ENCODE assay signal across 26 cellular contexts in genomic region chr10:125200396-125200795, GRCh38.
"Had no signal": no experiment of that assay in that cellular context is flagged by ENCODE, and none has a peak within 500 bp of the region (broad histone marks: within the 10 kb centered on the region; RNA-seq: fewer than 3 reads in every experiment).

No MANE protein-coding gene starts in this region.

- DNase-seq: activated CD4-positive, alpha-beta T cell treated with anti-CD3 and anti-CD28 coated beads, Interleukin-2, amount 10 ng/mL, durations not matched to agents 24 days and 14 days; activated CD4-positive, CD25-positive, alpha-beta regulatory T cell treated with anti-CD3 and anti-CD28 coated beads, Interleukin-2, amount 50 U/mL, for 72 hours; activated CD8-positive, alpha-beta memory T cell treated with anti-CD3 and anti-CD28 coated beads, Interleukin-2, amount 50 U/mL, for 4 hours; activated gamma-delta T cell treated with Interleukin-2 at 50 U/mL for 16 hours; activated naive CD4-positive, alpha-beta T cell treated with anti-CD3 and anti-CD28 coated beads, Interleukin-2, amount 50 U/mL, for 16 hours; activated T-cell treated with anti-CD3 and anti-CD28 coated beads, Interleukin-2, amount 50 U/mL, for 1 hour; amniotic stem cell; effector CD8-positive, alpha-beta T cell; gastrocnemius medialis; glutamatergic neuron; left ventricle myocardium inferior; naive B cell; nucleus accumbens; psoas muscle; sigmoid colon; stimulated activated CD4-positive, alpha-beta T cell treated with anti-CD3 and anti-CD28 coated beads, Interleukin-15, amount 100 ng/mL, for 24 hours; stimulated activated CD4-positive, alpha-beta T cell treated with anti-CD3 and anti-CD28 coated beads, Interleukin-2, amount 100 ng/mL, for 24 hours; stomach; SW 1271; thyroid gland had no signal

- H3K27ac Mint-ChIP-seq: activated CD4-positive, alpha-beta memory T cell treated with anti-CD3 and anti-CD28 coated beads for 36 hours; activated CD4-positive, alpha-beta T cell treated with anti-CD3 and anti-CD28 coated beads, Interleukin-2, amount 10 ng/mL, durations not matched to agents 24 days and 14 days; mesothelial cell of epicardium; stimulated activated naive B cell treated with anti-CD40 and anti-IgM and Interleukin-4, amounts not matched to agents 10 μg/mL and 1 μg/mL and 100 μg/mL, for 72 hours; T-helper 1 cell treated with Interleukin-12 subunit alpha and Interleukin-12 subunit beta and Interleukin-4 antibody, amounts not matched to agents 30 μg/mL and 1 μg/mL, for 36 hours had no signal

- H3K4me1 Mint-ChIP-seq: activated CD4-positive, alpha-beta T cell treated with anti-CD3 and anti-CD28 coated beads, Interleukin-2, amount 10 ng/mL, durations not matched to agents 24 days and 14 days had no signal

- H3K27ac ChIP-seq: brain microvascular endothelial cell, gastrocnemius medialis, left ventricle myocardium inferior, parathyroid adenoma, psoas muscle, sigmoid colon, stomach, thyroid gland had no signal

- H3K9me3 Mint-ChIP-seq: activated CD4-positive, alpha-beta memory T cell treated with anti-CD3 and anti-CD28 coated beads for 36 hours; activated CD4-positive, alpha-beta T cell treated with anti-CD3 and anti-CD28 coated beads, Interleukin-2, amount 10 ng/mL, durations not matched to agents 24 days and 14 days; mesothelial cell of epicardium; stimulated activated naive B cell treated with anti-CD40 and anti-IgM and Interleukin-4, amounts not matched to agents 10 μg/mL and 1 μg/mL and 100 μg/mL, for 72 hours; T-helper 1 cell treated with Interleukin-12 subunit alpha and Interleukin-12 subunit beta and Interleukin-4 antibody, amounts not matched to agents 30 μg/mL and 1 μg/mL, for 36 hours had no signal

- H3K36me3 Mint-ChIP-seq: activated CD4-positive, alpha-beta memory T cell treated with anti-CD3 and anti-CD28 coated beads for 36 hours; mesothelial cell of epicardium; naive B cell; stimulated activated naive B cell treated with anti-CD40 and anti-IgM and Interleukin-4, amounts not matched to agents 10 μg/mL and 1 μg/mL and 100 μg/mL, for 72 hours had no signal

- H3K4me3 ChIP-seq: gastrocnemius medialis, left ventricle myocardium inferior, psoas muscle, sigmoid colon, stomach, thyroid gland had no signal

- H3K4me3 Mint-ChIP-seq: activated CD4-positive, alpha-beta memory T cell treated with anti-CD3 and anti-CD28 coated beads for 36 hours; activated CD4-positive, alpha-beta T cell treated with anti-CD3 and anti-CD28 coated beads, Interleukin-2, amount 10 ng/mL, durations not matched to agents 24 days and 14 days; mesothelial cell of epicardium; stimulated activated naive B cell treated with anti-CD40 and anti-IgM and Interleukin-4, amounts not matched to agents 10 μg/mL and 1 μg/mL and 100 μg/mL, for 72 hours; T-helper 1 cell treated with Interleukin-12 subunit alpha and Interleukin-12 subunit beta and Interleukin-4 antibody, amounts not matched to agents 30 μg/mL and 1 μg/mL, for 36 hours had no signal

- H3K79me2 ChIP-seq: parathyroid adenoma had no signal

- H3K4me1 ChIP-seq: gastrocnemius medialis, left ventricle myocardium inferior, psoas muscle, sigmoid colon, stomach, thyroid gland had no signal

- H3K27me3 ChIP-seq: brain microvascular endothelial cell, gastrocnemius medialis, sigmoid colon, stomach, thyroid gland had no signal

- H3K9ac ChIP-seq: parathyroid adenoma had no signal

- H3K36me3 ChIP-seq: brain microvascular endothelial cell, gastrocnemius medialis, left ventricle myocardium inferior, sigmoid colon, stomach, thyroid gland had no signal

- H3K9me3 ChIP-seq: gastrocnemius medialis, left ventricle myocardium inferior, psoas muscle, sigmoid colon, thyroid gland had no signal

- ATAC-seq: gastrocnemius medialis, psoas muscle had no signal
